In genomic region chr2:232419245-232420072, GRCh38 we compare ENCODE assay signal across 11 cellular contexts. TPM values are rescaled to one million over a fixed set of nuclear protein-coding genes. Genes with fewer than 3 reads are reported as not detected.
DNase-seq lines count a peak whose midpoint lies in the region; ATAC-seq, FAIRE-seq and TF ChIP-seq lines count a peak whose summit lies in the region.
"Had no signal": no experiment of that assay in that cellular context is flagged by ENCODE, and none has a peak within 500 bp of the region (broad histone marks: within the 10 kb centered on the region; RNA-seq: fewer than 3 reads in every experiment).

No MANE protein-coding gene starts in this region.

- H3K27me3 ChIP-seq in iPS-15b (ENCODE audit: control insufficient read depth, insufficient read depth, low read length) (peaks cover 11% of the 10 kb centered on the region), spleen (replicated peaks in 1 of 7) (peaks cover 0 to 94% (median 46%) of the 10 kb centered on the region in 7 donors)

- H3K4me3 Mint-ChIP-seq in WTC11, result peak overlapping the region; percentile 77

- H3K9me3 ChIP-seq in iPS-15b (ENCODE audit: control insufficient read depth, insufficient read depth, low read length) (no peaks in the 10 kb centered on the region), spleen (peaks cover 0 to 22% (median 10%) of the 10 kb centered on the region in 8 donors)

- no peak overlapping the region for H3K27ac Mint-ChIP-seq in WTC11

- H3K4me1 ChIP-seq in iPS-15b (ENCODE audit: control insufficient read depth, insufficient read depth, low read length), result peaks cover 21% of the 10 kb centered on the region
- H3K4me1 ChIP-seq in spleen, result peaks cover 12 to 34% (median 27%) of the 10 kb centered on the region in 6 donors

- H3K36me3 Mint-ChIP-seq in WTC11, result peaks cover 14% of the 10 kb centered on the region

- POLR2A ChIA-PET in WTC11 (lab: Charles Lee), result interaction anchor here (0.5 to 1.3 kb wide), 2 partner anchors 31 to 113 kb away, joined by 3 to 4 read pairs; no protein-coding TSS in a partner anchor

- H3K4me1 Mint-ChIP-seq in WTC11, result peaks cover 34% of the 10 kb centered on the region

- H3K9ac ChIP-seq in iPS-15b (ENCODE audit: low read depth, low read length), result peak overlapping the region; percentile 97
- H3K9ac ChIP-seq: KMS-11 had no signal

- peaks cover 51% of the 10 kb centered on the region for H3K36me3 ChIP-seq in iPS-15b (ENCODE audit: control insufficient read depth, insufficient read depth, low read length)
- H3K36me3 ChIP-seq in spleen, result no peaks in the 10 kb centered on the region

- intact Hi-C loops in spleen (cut with DNase I; ENCODE audit: low total_unique reads), result no loop called here

- H3K4me3 ChIP-seq in iPS-15b (ENCODE audit: low read depth, low read length) (peak overlapping the region; percentile 72), spleen (peak overlapping the region in 7 of 8 donors; percentile 17 to 57 (median 19))

- no peak overlapping the region for H3K27ac ChIP-seq in spleen
- H3K27ac ChIP-seq: KMS-11 had no signal

- peaks cover 76% of the 10 kb centered on the region for H3K27me3 Mint-ChIP-seq in WTC11 (ENCODE audit: low read depth)

- TF ChIP-seq CTCF in WTC11 (IDR thresholded peaks at IDR 0.05), result no peak
- TF ChIP-seq CTCF in spleen (IDR thresholded peaks at IDR 0.05 in 8 of 11, conservative IDR thresholded peaks at IDR 0.05 in 3 of 11), result peak in 1 of 11 experiments; percentile 15

- TF ChIP-seq POLR2A in spleen (IDR thresholded peaks at IDR 0.05), result no peak

- ATAC-seq in WTC11 (peak; percentile 7), GM21515 (IDR thresholded peaks at IDR 0.05; ENCODE audit: unreplicated experiment) (no peak)

- CTCF ChIA-PET in WTC11 (lab: Charles Lee), result interaction anchor here (0.9 to 1.9 kb wide), 9 partner anchors 18 to 519 kb away, joined by 3 to 6 read pairs (median 4); no protein-coding TSS in a partner anchor

- 10 to 18% (median 14%) methylated on average over 23 to 79 of the region's 79 CpGs for WGBS in spleen, 5 donors

- DNase-seq in NCI-H1105 treated with DMSO at 0.1 percent for 48 hours (lab: John Stamatoyannopoulos, UW), result peak; percentile 57
- no peak for DNase-seq in NCI-H1105 (lab: John Stamatoyannopoulos, UW)
- DNase-seq in WTC11 (ENCODE audit: low spot score), result peak; percentile 49
- DNase-seq in spleen, result no peak
- no peak for DNase-seq in NOMO-1 treated with dmso at 0.1 percent for 144 hours (lab: John Stamatoyannopoulos, UW; ENCODE audit: unreplicated experiment)
- DNase-seq in frontal cortex (ENCODE audit: low spot score in 2 of 2), result no peak

- no peak for FAIRE-seq in frontal cortex (lab: Jason Lieb, UNC)

- H3K9me3 Mint-ChIP-seq in WTC11, result peaks cover 5% of the 10 kb centered on the region

TF ChIP-seq in WTC11, 78 proteins besides CTCF, POLR2A, EP300 and RAD21:
- TF ChIP-seq ESRRA (CRISPR knock-in tag; IDR thresholded peaks at IDR 0.05; ENCODE audit: borderline replicate concordance), result no peak
- TF ChIP-seq KAT7 (CRISPR knock-in tag; IDR thresholded peaks at IDR 0.05; ENCODE audit: borderline replicate concordance), result peak; percentile 37; the same call in 1 of the 2 replicates
- TF ChIP-seq FOXK1 (CRISPR knock-in tag; IDR thresholded peaks at IDR 0.05), result no peak
- TF ChIP-seq, protein P1, sequence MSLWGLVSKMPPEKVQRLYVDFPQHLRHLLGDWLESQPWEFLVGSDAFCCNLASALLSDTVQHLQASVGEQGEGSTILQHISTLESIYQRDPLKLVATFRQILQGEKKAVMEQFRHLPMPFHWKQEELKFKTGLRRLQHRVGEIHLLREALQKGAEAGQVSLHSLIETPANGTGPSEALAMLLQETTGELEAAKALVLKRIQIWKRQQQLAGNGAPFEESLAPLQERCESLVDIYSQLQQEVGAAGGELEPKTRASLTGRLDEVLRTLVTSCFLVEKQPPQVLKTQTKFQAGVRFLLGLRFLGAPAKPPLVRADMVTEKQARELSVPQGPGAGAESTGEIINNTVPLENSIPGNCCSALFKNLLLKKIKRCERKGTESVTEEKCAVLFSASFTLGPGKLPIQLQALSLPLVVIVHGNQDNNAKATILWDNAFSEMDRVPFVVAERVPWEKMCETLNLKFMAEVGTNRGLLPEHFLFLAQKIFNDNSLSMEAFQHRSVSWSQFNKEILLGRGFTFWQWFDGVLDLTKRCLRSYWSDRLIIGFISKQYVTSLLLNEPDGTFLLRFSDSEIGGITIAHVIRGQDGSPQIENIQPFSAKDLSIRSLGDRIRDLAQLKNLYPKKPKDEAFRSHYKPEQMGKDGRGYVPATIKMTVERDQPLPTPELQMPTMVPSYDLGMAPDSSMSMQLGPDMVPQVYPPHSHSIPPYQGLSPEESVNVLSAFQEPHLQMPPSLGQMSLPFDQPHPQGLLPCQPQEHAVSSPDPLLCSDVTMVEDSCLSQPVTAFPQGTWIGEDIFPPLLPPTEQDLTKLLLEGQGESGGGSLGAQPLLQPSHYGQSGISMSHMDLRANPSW (CRISPR knock-in tag; conservative IDR thresholded peaks at IDR 0.05; ENCODE audit: low read depth), result no peak
- no peak for TF ChIP-seq OVOL2 (CRISPR knock-in tag; IDR thresholded peaks at IDR 0.05; ENCODE audit: borderline replicate concordance)
- peak; percentile 34; the same call in 1 of the 2 replicates for TF ChIP-seq ZNF423 (CRISPR knock-in tag; IDR thresholded peaks at IDR 0.05)
- peak; percentile 37 for TF ChIP-seq MAX (CRISPR knock-in tag; IDR thresholded peaks at IDR 0.05)
- TF ChIP-seq TP53 (CRISPR knock-in tag; IDR thresholded peaks at IDR 0.05), result peak; percentile 13; the same call in 1 of the 2 replicates

RNA-seq across cellular contexts. Expression of gene ALPG, which starts 12.8 kb away (rescaled TPM):
- total RNA-seq in WTC11 (2021) (0.94 to 1.3 TPM (median 1.2 TPM) in 3 replicates), spleen (not detected), frontal cortex (not detected)
- not detected for polyA plus RNA-seq in spleen
- total RNA-seq: A172, myocyte had no signal

RNA-seq across cellular contexts. Expression of gene ALPI, which starts 36.5 kb away (rescaled TPM):
- total RNA-seq in WTC11 (2021) (not detected in 3 replicates), spleen (not detected), frontal cortex (not detected)
- not detected for polyA plus RNA-seq in spleen
- total RNA-seq: A172, myocyte had no signal

RNA-seq across cellular contexts. Expression of gene ALPP, which starts 40.9 kb away (rescaled TPM):
- total RNA-seq in WTC11 (2021), result 0.14 to 0.20 TPM (median 0.14 TPM) in 3 replicates
- not detected for total RNA-seq in spleen
- polyA plus RNA-seq in spleen, result not detected
- not detected for total RNA-seq in frontal cortex
- total RNA-seq: myocyte had no signal

Comparison
In these comparisons a context has a peak if more than half of its experiments do, and no peak if none do; other contexts are left out.
1. DNase-seq: peak in NCI-H1105 treated with DMSO at 0.1 percent for 48 hours (single experiment) and WTC11 (single experiment); none in NCI-H1105 (single experiment), spleen (single experiment), NOMO-1 treated with dmso at 0.1 percent for 144 hours (single experiment) and frontal cortex (0 of 2).